8 cellular contexts compared by ENCODE assay signal in the genomic region with DNA sequence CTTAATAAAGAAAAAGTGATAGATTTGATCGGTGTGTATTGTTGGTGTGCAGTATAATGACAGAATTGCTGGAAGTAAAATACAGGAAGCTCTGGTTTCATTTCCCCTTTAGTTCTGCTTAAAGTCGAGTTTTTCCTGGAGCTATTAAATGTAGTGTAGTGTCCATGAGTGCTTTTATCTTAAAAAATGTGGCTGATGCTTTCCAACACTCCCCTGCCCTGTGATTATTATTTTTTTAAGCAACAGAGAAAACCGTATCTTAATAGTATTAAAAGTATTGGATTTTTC. TPM values are rescaled to one million over a fixed set of nuclear protein-coding genes. Genes with fewer than 3 reads are reported as not detected.
DNase-seq lines count a peak whose midpoint lies in the region; TF ChIP-seq lines count a peak whose summit lies in the region.

No MANE protein-coding gene starts in this region.

- H3K4me1 ChIP-seq in smooth muscle cell (ENCODE audit: low read depth) = peaks cover 5% of the 10 kb centered on the region

- peak overlapping the region; percentile 18 for H3K27ac ChIP-seq in smooth muscle cell (ENCODE audit: low read depth)
- no peak overlapping the region for H3K27ac ChIP-seq in substantia nigra (ENCODE audit: low read depth, low read length, poor library complexity, severe bottlenecking)

- no peaks in the 10 kb centered on the region for H4K20me1 ChIP-seq in smooth muscle cell (ENCODE audit: low read depth)

- H3K4me2 ChIP-seq in smooth muscle cell = peak overlapping the region; percentile 92

- peaks cover 27% of the 10 kb centered on the region for H3K36me3 Mint-ChIP-seq in activated CD4-positive, alpha-beta T cell treated with anti-CD3 and anti-CD28 coated beads, Interleukin-2, amount 10 ng/mL, durations not matched to agents 24 days and 14 days (ENCODE audit: low read depth)

- no peaks in the 10 kb centered on the region for H3K9me3 Mint-ChIP-seq in activated CD4-positive, alpha-beta T cell treated with anti-CD3 and anti-CD28 coated beads, Interleukin-2, amount 10 ng/mL, durations not matched to agents 24 days and 14 days

- H3K27me3 Mint-ChIP-seq in activated CD4-positive, alpha-beta T cell treated with anti-CD3 and anti-CD28 coated beads, Interleukin-2, amount 10 ng/mL, durations not matched to agents 24 days and 14 days = no peaks in the 10 kb centered on the region

- 54% methylated on average over 3 of the region's 3 CpGs for WGBS in smooth muscle cell (ENCODE audit: low lambda C conversion rate)

- H3K4me3 ChIP-seq in fibroblast of villous mesenchyme (ENCODE audit: low read depth, low read length) = peak overlapping the region; percentile 80
- H3K4me3 ChIP-seq in smooth muscle cell = peak overlapping the region; percentile 58

- no peaks in the 10 kb centered on the region for H3K9me3 ChIP-seq in smooth muscle cell (replicated peaks; ENCODE audit: low read depth)

- H3K79me2 ChIP-seq in smooth muscle cell (ENCODE audit: low read depth) = peaks cover 4% of the 10 kb centered on the region

- H3K27me3 ChIP-seq in smooth muscle cell (ENCODE audit: low read depth) = no peaks in the 10 kb centered on the region

- TF ChIP-seq CTCF in fibroblast of villous mesenchyme (IDR thresholded peaks at IDR 0.05; ENCODE audit: insufficient read depth, low read depth, low read length) (no peak), smooth muscle cell (IDR thresholded peaks at IDR 0.05; ENCODE audit: borderline replicate concordance, insufficient read depth, poor library complexity, severe bottlenecking) (no peak)

- peaks cover 6% of the 10 kb centered on the region for H3K36me3 ChIP-seq in smooth muscle cell (ENCODE audit: low read depth)

- H3K4me3 Mint-ChIP-seq in activated CD4-positive, alpha-beta T cell treated with anti-CD3 and anti-CD28 coated beads, Interleukin-2, amount 10 ng/mL, durations not matched to agents 24 days and 14 days = peak overlapping the region; percentile 93

- H3K27ac Mint-ChIP-seq in activated CD4-positive, alpha-beta T cell treated with anti-CD3 and anti-CD28 coated beads, Interleukin-2, amount 10 ng/mL, durations not matched to agents 24 days and 14 days = peak overlapping the region; percentile 98

- peaks cover 19% of the 10 kb centered on the region for H3K4me1 Mint-ChIP-seq in activated CD4-positive, alpha-beta T cell treated with anti-CD3 and anti-CD28 coated beads, Interleukin-2, amount 10 ng/mL, durations not matched to agents 24 days and 14 days

- peak overlapping the region; percentile 68 for H3K9ac ChIP-seq in smooth muscle cell (ENCODE audit: low read depth)

- intact Hi-C loops in activated CD4-positive, alpha-beta T cell treated with anti-CD3 and anti-CD28 coated beads, Interleukin-2, amount 10 ng/mL, durations not matched to agents 24 days and 14 days (cut with micrococcal nuclease) = loop anchor here (1.0 to 5.0 kb wide), 6 partner anchors 9 to 383 kb away; partner anchors contain the start of genes ERO1B, GPR137B, HEATR1 and MTR

- H2AFZ ChIP-seq in smooth muscle cell (ENCODE audit: low read depth) = peak overlapping the region; percentile 94

- DNase-seq in activated CD4-positive, alpha-beta T cell treated with anti-CD3 and anti-CD28 coated beads, Interleukin-2, amount 10 ng/mL, durations not matched to agents 24 days and 14 days = no peak
- DNase-seq in activated CD4-positive, alpha-beta T cell treated with anti-CD3 and anti-CD28 coated beads, Interleukin-2, amount 50 U/mL, for 4 hours = no peak
- DNase-seq in SIG-M5 treated with dmso at 0.1 percent for 504 hours (lab: John Stamatoyannopoulos, UW; ENCODE audit: unreplicated experiment) (peak; percentile 87), fibroblast of villous mesenchyme (ENCODE audit: low read depth) (no peak), smooth muscle cell (lab: John Stamatoyannopoulos, UW; ENCODE audit: unreplicated experiment) (no peak), substantia nigra (lab: John Stamatoyannopoulos, UW) (no peak), NCI-H2196 (lab: John Stamatoyannopoulos, UW; ENCODE audit: unreplicated experiment) (no peak), NCI-H226 (no peak)

- H3F3A ChIP-seq in smooth muscle cell (ENCODE audit: low read depth) = peaks cover 6% of the 10 kb centered on the region

RNA-seq across cellular contexts. Expression of gene LGALS8, which starts 1.1 kb away (rescaled TPM):
- total RNA-seq in activated CD4-positive, alpha-beta T cell treated with anti-CD3 and anti-CD28 coated beads, Interleukin-2, amount 10 ng/mL, durations not matched to agents 24 days and 14 days = 68.9 and 71.9 TPM in 2 replicates
- total RNA-seq in fibroblast of villous mesenchyme (47.1 and 54.8 TPM in 2 replicates), smooth muscle cell (38.7 and 72.2 TPM in 2 replicates)
- polyA plus RNA-seq in smooth muscle cell = 25.7 and 26.0 TPM in 2 replicates
